In the genomic region with DNA sequence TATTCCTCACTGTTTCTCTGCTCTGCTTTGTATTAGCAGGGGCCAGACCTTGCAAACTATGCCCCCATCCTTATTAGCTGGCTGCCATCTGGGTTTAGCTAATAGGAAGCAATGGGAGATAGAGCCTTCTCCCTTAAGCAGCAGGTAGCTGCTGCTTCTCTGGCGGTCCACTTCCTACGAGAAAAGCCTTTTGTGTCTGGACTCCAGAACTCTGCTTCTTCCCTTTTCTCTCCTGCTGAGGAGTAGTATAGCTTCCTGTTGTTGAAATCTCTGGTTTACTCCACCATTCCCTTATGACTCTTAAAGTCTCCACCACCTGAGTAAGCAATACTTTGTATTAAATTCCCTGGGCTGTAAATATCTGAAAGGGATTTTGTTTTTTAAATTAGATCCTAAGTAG, we compare ENCODE assay signal across 14 cellular contexts.
"Had no signal": no experiment of that assay in that cellular context is flagged by ENCODE, and none has a peak within 500 bp of the region (broad histone marks: within the 10 kb centered on the region; RNA-seq: fewer than 3 reads in every experiment).

No MANE protein-coding gene starts in this region.

- H3K4me3 Mint-ChIP-seq: activated naive CD8-positive, alpha-beta T cell treated with anti-CD3 and anti-CD28 coated beads, Interleukin-2, amount 50 U/mL, for 24 hours; activated T-helper 1 cell treated with anti-CD3 and anti-CD28 coated beads, Interleukin-12 subunit alpha, Interleukin-12 subunit beta, Interleukin-2, Interleukin-4 antibody, amounts not matched to agents 30 ng/mL and 10 ng/mL and 1 ng/mL, durations not matched to agents 14 hours and 24 hours and 36 hours; naive B cell had no signal

- H3K9me3 ChIP-seq: ascending aorta, lower lobe of right lung had no signal

- H3K27ac ChIP-seq: ascending aorta, foreskin keratinocyte, lower lobe of right lung, tibial artery had no signal

- H3K4me1 Mint-ChIP-seq: activated naive CD8-positive, alpha-beta T cell treated with anti-CD3 and anti-CD28 coated beads, Interleukin-2, amount 50 U/mL, for 24 hours; naive B cell had no signal

- DNase-seq: activated CD4-positive, alpha-beta T cell treated with anti-CD3 and anti-CD28 coated beads for 4 hours; activated naive CD4-positive, alpha-beta T cell; activated naive CD8-positive, alpha-beta T cell treated with anti-CD3 and anti-CD28 coated beads, Interleukin-2, amount 50 U/mL, for 24 hours; foreskin keratinocyte; left cardiac atrium; lower lobe of right lung; naive B cell; nucleus accumbens; right cardiac atrium; small intestine; T-helper 9 cell; tibial artery had no signal

- H3K4me1 ChIP-seq: ascending aorta, foreskin keratinocyte, lower lobe of right lung, tibial artery had no signal

- ATAC-seq: activated naive CD8-positive, alpha-beta T cell treated with anti-CD3 and anti-CD28 coated beads, Interleukin-2, amount 50 U/mL, for 24 hours; foreskin keratinocyte; left cardiac atrium; lower lobe of right lung; right cardiac atrium had no signal

- H3K27ac Mint-ChIP-seq: activated naive CD8-positive, alpha-beta T cell treated with anti-CD3 and anti-CD28 coated beads, Interleukin-2, amount 50 U/mL, for 24 hours; activated T-helper 1 cell treated with anti-CD3 and anti-CD28 coated beads, Interleukin-12 subunit alpha, Interleukin-12 subunit beta, Interleukin-2, Interleukin-4 antibody, amounts not matched to agents 30 ng/mL and 10 ng/mL and 1 ng/mL, durations not matched to agents 14 hours and 24 hours and 36 hours had no signal

- H3K36me3 Mint-ChIP-seq: naive B cell had no signal

- H3K36me3 ChIP-seq: ascending aorta, lower lobe of right lung, tibial artery had no signal

- H3K27me3 ChIP-seq: ascending aorta, foreskin keratinocyte, tibial artery had no signal

- H3K4me3 ChIP-seq: ascending aorta, lower lobe of right lung, tibial artery had no signal
